ENCODE assay signal across 12 cellular contexts in genomic region chr3:188284455-188285212, GRCh38.
DNase-seq lines count a peak whose midpoint lies in the region; ATAC-seq and TF ChIP-seq lines count a peak whose summit lies in the region.
"Had no signal": no experiment of that assay in that cellular context is flagged by ENCODE, and none has a peak within 500 bp of the region (broad histone marks: within the 10 kb centered on the region; RNA-seq: fewer than 3 reads in every experiment).

No MANE protein-coding gene starts in this region.

- H3K4me1 ChIP-seq in left ventricle myocardium inferior (peaks cover 82% of the 10 kb centered on the region), upper lobe of right lung (peaks cover 41% of the 10 kb centered on the region)

- H3K4me3 ChIP-seq in left ventricle myocardium inferior (no peak overlapping the region), upper lobe of right lung (no peak overlapping the region)
- H3K4me3 ChIP-seq: right lobe of liver had no signal

- no peaks in the 10 kb centered on the region for H3K36me3 ChIP-seq in left ventricle myocardium inferior
- no peaks in the 10 kb centered on the region for H3K36me3 ChIP-seq in upper lobe of right lung
- H3K36me3 ChIP-seq: right lobe of liver had no signal

- no peaks in the 10 kb centered on the region for H3K27me3 Mint-ChIP-seq in activated naive CD8-positive, alpha-beta T cell treated with anti-CD3 and anti-CD28 coated beads, Interleukin-2, amount 10 ng/mL, durations not matched to agents 7 days and 5 days
- no peaks in the 10 kb centered on the region for H3K27me3 Mint-ChIP-seq in osteocyte (ENCODE audit: unreplicated experiment)

- H3K9me3 ChIP-seq in left ventricle myocardium inferior (replicated peaks) (no peaks in the 10 kb centered on the region), upper lobe of right lung (no peaks in the 10 kb centered on the region)
- H3K9me3 ChIP-seq: right lobe of liver had no signal

- peak overlapping the region; percentile 22 for H3K4me3 Mint-ChIP-seq in activated naive CD8-positive, alpha-beta T cell treated with anti-CD3 and anti-CD28 coated beads, Interleukin-2, amount 10 ng/mL, durations not matched to agents 7 days and 5 days
- no peak overlapping the region for H3K4me3 Mint-ChIP-seq in osteocyte (ENCODE audit: unreplicated experiment)
- H3K4me3 Mint-ChIP-seq: CD14-positive monocyte had no signal

- H3K9me3 Mint-ChIP-seq in activated naive CD8-positive, alpha-beta T cell treated with anti-CD3 and anti-CD28 coated beads, Interleukin-2, amount 10 ng/mL, durations not matched to agents 7 days and 5 days: no peaks in the 10 kb centered on the region
- H3K9me3 Mint-ChIP-seq in osteocyte (ENCODE audit: unreplicated experiment): no peaks in the 10 kb centered on the region
- H3K9me3 Mint-ChIP-seq: CD14-positive monocyte had no signal

- DNase-seq in left ventricle myocardium inferior (no peak), cardiac septum (ENCODE audit: low spot score) (no peak), osteocyte (ENCODE audit: extremely low spot score, unreplicated experiment) (no peak), upper lobe of right lung (no peak), GF-D8 (lab: John Stamatoyannopoulos, UW) (no peak), middle frontal gyrus (ENCODE audit: extremely low spot score, low spot score) (no peak)
- DNase-seq in activated naive CD8-positive, alpha-beta T cell treated with anti-CD3 and anti-CD28 coated beads, Interleukin-2, amount 10 ng/mL, durations not matched to agents 7 days and 5 days: no peak
- DNase-seq: HCEC 1CT, NCI-H2171 treated with DMSO at 0.1 percent for 48 hours, right lobe of liver had no signal

- H3K27me3 ChIP-seq in left ventricle myocardium inferior (ENCODE audit: low read depth) (no peaks in the 10 kb centered on the region), upper lobe of right lung (no peaks in the 10 kb centered on the region)
- H3K27me3 ChIP-seq: right lobe of liver had no signal

- peak; percentile 22 for ATAC-seq in activated naive CD8-positive, alpha-beta T cell treated with anti-CD3 and anti-CD28 coated beads, Interleukin-2, amount 10 ng/mL, durations not matched to agents 7 days and 5 days (ENCODE audit: low read depth)
- ATAC-seq in upper lobe of right lung (no peak), GM21447 (IDR thresholded peaks at IDR 0.05; ENCODE audit: unreplicated experiment) (no peak)
- ATAC-seq: right lobe of liver had no signal

- POLR2A ChIA-PET in activated naive CD8-positive, alpha-beta T cell treated with anti-CD3 and anti-CD28 coated beads, Interleukin-2, amount 10 ng/mL, durations not matched to agents 7 days and 5 days (lab: Charles Lee): interaction anchor here (1.1 kb wide), 1 partner anchor 542 kb away, joined by 3 read pairs; no protein-coding TSS in a partner anchor

- TF ChIP-seq CTCF in left ventricle myocardium inferior (IDR thresholded peaks at IDR 0.05; ENCODE audit: borderline replicate concordance) (no peak), osteocyte (IDR thresholded peaks at IDR 0.05) (no peak), upper lobe of right lung (IDR thresholded peaks at IDR 0.05) (no peak)

- peaks cover 10% of the 10 kb centered on the region for H3K36me3 Mint-ChIP-seq in activated naive CD8-positive, alpha-beta T cell treated with anti-CD3 and anti-CD28 coated beads, Interleukin-2, amount 10 ng/mL, durations not matched to agents 7 days and 5 days
- H3K36me3 Mint-ChIP-seq in osteocyte (ENCODE audit: unreplicated experiment): no peaks in the 10 kb centered on the region

- intact Hi-C loops in left ventricle myocardium inferior (cut with micrococcal nuclease): no loop called here
- intact Hi-C loops in cardiac septum (cut with DNase I): loop anchor here (5.0 kb wide), 3 partner anchors 298 to 668 kb away; partner anchors contain the start of gene BCL6
- intact Hi-C loops in upper lobe of right lung (cut with DNase I): no loop called here

- peak overlapping the region; percentile 22 for H3K27ac Mint-ChIP-seq in activated naive CD8-positive, alpha-beta T cell treated with anti-CD3 and anti-CD28 coated beads, Interleukin-2, amount 10 ng/mL, durations not matched to agents 7 days and 5 days
- peak overlapping the region; percentile 91 for H3K27ac Mint-ChIP-seq in osteocyte (ENCODE audit: unreplicated experiment)

- H3K4me1 Mint-ChIP-seq in activated naive CD8-positive, alpha-beta T cell treated with anti-CD3 and anti-CD28 coated beads, Interleukin-2, amount 10 ng/mL, durations not matched to agents 7 days and 5 days: peaks cover 25% of the 10 kb centered on the region
- H3K4me1 Mint-ChIP-seq in osteocyte (ENCODE audit: unreplicated experiment): peaks cover 62% of the 10 kb centered on the region

- H3K27ac ChIP-seq in left ventricle myocardium inferior (replicated peaks): peak overlapping the region; percentile 76
- H3K27ac ChIP-seq in upper lobe of right lung: peak overlapping the region; percentile 17
